Comparison of ENCODE assay signal across 16 cellular contexts in genomic region chr22:39220450-39220849, GRCh38.
"Had no signal": no experiment of that assay in that cellular context is flagged by ENCODE, and none has a peak within 500 bp of the region (broad histone marks: within the 10 kb centered on the region; RNA-seq: fewer than 3 reads in every experiment).

No MANE protein-coding gene starts in this region.

- H3K9me3 ChIP-seq: adrenal gland, psoas muscle, suprapubic skin had no signal

- H3K36me3 Mint-ChIP-seq: activated naive CD4-positive, alpha-beta T cell treated with anti-CD3 and anti-CD28 coated beads, Interleukin-2, amount 50 U/mL, for 72 hours; type B pancreatic cell had no signal

- H3K9me3 Mint-ChIP-seq: activated T-cell treated with anti-CD3 and anti-CD28 coated beads, Interleukin-2, amount 50 U/mL, for 4 hours had no signal

- H3K27me3 Mint-ChIP-seq: type B pancreatic cell had no signal

- H3K27ac ChIP-seq: adrenal gland, psoas muscle, suprapubic skin had no signal

- H3K4me1 ChIP-seq: adrenal gland, psoas muscle had no signal

- H3K27me3 ChIP-seq: adrenal gland, suprapubic skin had no signal

- H3K27ac Mint-ChIP-seq: stimulated activated naive CD8-positive, alpha-beta T cell treated with anti-CD3 and anti-CD28 coated beads, Interleukin-15, amount 100 ng/mL, for 72 hours; T-helper 1 cell treated with Interleukin-12 subunit alpha and Interleukin-12 subunit beta and Interleukin-4 antibody, amounts not matched to agents 30 μg/mL and 1 μg/mL, for 36 hours; type B pancreatic cell had no signal

- ATAC-seq: activated T-cell treated with anti-CD3 and anti-CD28 coated beads, Interleukin-2, amount 50 U/mL, for 4 hours had no signal

- H3K4me3 Mint-ChIP-seq: activated T-cell treated with anti-CD3 and anti-CD28 coated beads, Interleukin-2, amount 50 U/mL, for 4 hours; neural crest cell; stimulated activated naive CD8-positive, alpha-beta T cell treated with anti-CD3 and anti-CD28 coated beads, Interleukin-15, amount 100 ng/mL, for 72 hours; T-helper 1 cell treated with Interleukin-12 subunit alpha and Interleukin-12 subunit beta and Interleukin-4 antibody, amounts not matched to agents 30 μg/mL and 1 μg/mL, for 36 hours; type B pancreatic cell had no signal

- DNase-seq: activated CD4-positive, alpha-beta T cell treated with anti-CD3 and anti-CD28 coated beads, Interleukin-2, amount 50 U/mL, for 1 hour; activated CD8-positive, alpha-beta memory T cell treated with anti-CD3 and anti-CD28 coated beads, Interleukin-2, amount 50 U/mL, for 4 hours; activated T-cell treated with anti-CD3 and anti-CD28 coated beads, Interleukin-2, amount 50 U/mL, for 4 hours; cerebellar nuclear complex; effector CD4-positive, alpha-beta T cell; hippocampal formation; psoas muscle; small intestine; stimulated activated CD4-positive, alpha-beta T cell treated with anti-CD3 and anti-CD28 coated beads, Interleukin-4, amount 100 ng/mL, for 1 hour; stimulated activated naive CD8-positive, alpha-beta T cell treated with anti-CD3 and anti-CD28 coated beads, Interleukin-15, amount 100 ng/mL, for 72 hours had no signal

- H3K4me3 ChIP-seq: adrenal gland, psoas muscle, suprapubic skin had no signal
